In genomic region chr4:1512081-1512737, GRCh38 we compare ENCODE assay signal across 2 cellular contexts.
TF ChIP-seq lines count a peak whose summit lies in the region.

No MANE protein-coding gene starts in this region.

TF ChIP-seq in HEK293, 187 proteins besides CTCF, POLR2A, EP300 and RAD21:
- TF ChIP-seq KLF1 (tag by site-specific recombination; IDR thresholded peaks at IDR 0.05) (peak; percentile 67), ZNF426 (tag by site-specific recombination; IDR thresholded peaks at IDR 0.05) (no peak)

TF ChIP-seq in H1, 55 proteins besides CTCF, POLR2A, EP300 and RAD21:
- TF ChIP-seq TAF7 (optimal IDR thresholded peaks at IDR 0.05; ENCODE audit: borderline replicate concordance, low read depth, low read length) = no peak
- TF ChIP-seq CBX5 (IDR thresholded peaks at IDR 0.05; ENCODE audit: low read depth, low read length) = no peak
- TF ChIP-seq ATF3 (IDR thresholded peaks at IDR 0.05; ENCODE audit: insufficient read depth, low read depth, low read length) = no peak
- no peak for TF ChIP-seq CHD1 (IDR thresholded peaks at IDR 0.05; ENCODE audit: low read depth, low read length)
- no peak for TF ChIP-seq JUN (IDR thresholded peaks at IDR 0.05; ENCODE audit: low read depth, low read length)
- no peak for TF ChIP-seq E2F6 (IDR thresholded peaks at IDR 0.05)
- no peak for TF ChIP-seq JUND (IDR thresholded peaks at IDR 0.05; ENCODE audit: low read length)
